18 cellular contexts compared by ENCODE assay signal in the genomic region with DNA sequence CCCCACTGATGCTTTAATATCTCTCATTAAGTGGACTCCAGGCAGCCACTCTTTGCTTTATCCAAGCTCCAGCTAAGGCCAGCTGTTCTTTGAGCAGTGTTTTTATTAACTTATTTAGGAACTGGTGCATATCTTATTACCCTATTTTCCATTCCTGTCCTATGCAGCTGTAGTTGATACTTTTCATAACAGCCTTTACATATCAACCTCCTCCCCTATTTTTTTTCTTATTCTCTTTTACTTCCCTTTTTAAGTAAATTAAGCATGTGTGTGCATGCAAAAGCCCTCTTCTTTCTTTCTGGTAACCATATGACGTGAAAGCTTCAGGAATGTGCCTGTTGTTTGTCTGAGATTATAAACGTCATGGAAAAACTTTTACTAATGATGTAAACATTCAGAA.
A peak's percentile ranks its signal among the peaks of the same experiment; 100 is the strongest.
DNase-seq lines count a peak whose midpoint lies in the region; ATAC-seq, FAIRE-seq and TF ChIP-seq lines count a peak whose summit lies in the region.
"Had no signal": no experiment of that assay in that cellular context is flagged by ENCODE, and none has a peak within 500 bp of the region (broad histone marks: within the 10 kb centered on the region; RNA-seq: fewer than 3 reads in every experiment).

No MANE protein-coding gene starts in this region.

- intact Hi-C loops in ascending aorta (cut with DNase I) = no loop called here

- no peaks in the 10 kb centered on the region for H3K9me3 ChIP-seq in ascending aorta

- H3K4me1 Mint-ChIP-seq in activated T-helper 17 cell treated with anti-CD3 and anti-CD28 coated beads, Interleukin-2, amount 50 U/mL, for 72 hours = no peaks in the 10 kb centered on the region
- H3K4me1 Mint-ChIP-seq: activated CD4-positive, alpha-beta T cell treated with anti-CD3 and anti-CD28 coated beads, Interleukin-2, amount 10 ng/mL, durations not matched to agents 24 days and 14 days had no signal

- H3K27ac ChIP-seq in ascending aorta = no peak overlapping the region
- H3K27ac ChIP-seq: sigmoid colon had no signal

- FAIRE-seq in bronchial epithelial cell (lab: Jason Lieb, UNC) = no peak
- FAIRE-seq: K562 had no signal

- no peaks in the 10 kb centered on the region for H3K36me3 Mint-ChIP-seq in activated T-helper 17 cell treated with anti-CD3 and anti-CD28 coated beads, Interleukin-2, amount 50 U/mL, for 72 hours (ENCODE audit: low read depth)
- H3K36me3 Mint-ChIP-seq: CD14-positive monocyte had no signal

- H3K4me3 Mint-ChIP-seq in activated T-helper 17 cell treated with anti-CD3 and anti-CD28 coated beads, Interleukin-2, amount 50 U/mL, for 72 hours = no peak overlapping the region
- H3K4me3 Mint-ChIP-seq: activated CD4-positive, alpha-beta T cell treated with anti-CD3 and anti-CD28 coated beads, Interleukin-2, amount 10 ng/mL, durations not matched to agents 24 days and 14 days; CD14-positive monocyte; effector memory CD8-positive, alpha-beta T cell had no signal

- DNase-seq in HFF-Myc (ENCODE audit: extremely low read depth, low read depth) = peak; percentile 36
- DNase-seq in NCI-H526 treated with DMSO at 0.1 percent for 48 hours (lab: John Stamatoyannopoulos, UW) = peak; percentile 36
- peak; percentile 73 for DNase-seq in bronchial epithelial cell (ENCODE audit: low read depth)
- peak; percentile 74 for DNase-seq in myocyte (ENCODE audit: low read depth)
- DNase-seq in ascending aorta (ENCODE audit: low spot score in 2 of 2) = no peak
- no peak for DNase-seq in stimulated activated CD4-positive, alpha-beta T cell treated with anti-CD3 and anti-CD28 coated beads, Interleukin-12 subunit alpha, Interleukin-12 subunit beta, amount 100 ng/mL, for 4 hours
- DNase-seq: activated CD4-positive, alpha-beta T cell treated with anti-CD3 and anti-CD28 coated beads, Interleukin-2, amount 10 ng/mL, durations not matched to agents 24 days and 14 days; activated T-cell treated with anti-CD3 and anti-CD28 coated beads, Interleukin-2, amount 50 U/mL, for 48 hours; effector memory CD8-positive, alpha-beta T cell; GF-D8; left ventricle myocardium superior; NCI-H2081 treated with DMSO at 0.1 percent for 48 hours; sigmoid colon had no signal

- TF ChIP-seq CTCF in HFF-Myc (IDR thresholded peaks at IDR 0.05; ENCODE audit: low read depth, low read length, missing control alignments) (no peak), bronchial epithelial cell (IDR thresholded peaks at IDR 0.05; ENCODE audit: insufficient read depth, low read length, severe bottlenecking) (no peak), ascending aorta (IDR thresholded peaks at IDR 0.05) (no peak)

- H3K27me3 Mint-ChIP-seq in activated T-helper 17 cell treated with anti-CD3 and anti-CD28 coated beads, Interleukin-2, amount 50 U/mL, for 72 hours = no peaks in the 10 kb centered on the region
- H3K27me3 Mint-ChIP-seq: activated CD4-positive, alpha-beta T cell treated with anti-CD3 and anti-CD28 coated beads, Interleukin-2, amount 10 ng/mL, durations not matched to agents 24 days and 14 days; effector memory CD8-positive, alpha-beta T cell had no signal

- H3K9me3 Mint-ChIP-seq in activated T-helper 17 cell treated with anti-CD3 and anti-CD28 coated beads, Interleukin-2, amount 50 U/mL, for 72 hours = no peaks in the 10 kb centered on the region
- H3K9me3 Mint-ChIP-seq: activated CD4-positive, alpha-beta T cell treated with anti-CD3 and anti-CD28 coated beads, Interleukin-2, amount 10 ng/mL, durations not matched to agents 24 days and 14 days had no signal

- H3K36me3 ChIP-seq in bronchial epithelial cell (ENCODE audit: control insufficient read depth, insufficient read depth, low read length) = no peaks in the 10 kb centered on the region
- no peaks in the 10 kb centered on the region for H3K36me3 ChIP-seq in ascending aorta
- H3K36me3 ChIP-seq: sigmoid colon had no signal

- no peak overlapping the region for H3K27ac Mint-ChIP-seq in activated T-helper 17 cell treated with anti-CD3 and anti-CD28 coated beads, Interleukin-2, amount 50 U/mL, for 72 hours
- H3K27ac Mint-ChIP-seq: activated CD4-positive, alpha-beta T cell treated with anti-CD3 and anti-CD28 coated beads, Interleukin-2, amount 10 ng/mL, durations not matched to agents 24 days and 14 days; CD14-positive monocyte; effector memory CD8-positive, alpha-beta T cell had no signal

- no peaks in the 10 kb centered on the region for H3K27me3 ChIP-seq in bronchial epithelial cell (ENCODE audit: control insufficient read depth, insufficient read depth, low read length)
- H3K27me3 ChIP-seq in ascending aorta = no peaks in the 10 kb centered on the region
- H3K27me3 ChIP-seq: sigmoid colon had no signal

- H3K4me3 ChIP-seq in HFF-Myc (replicated peaks; ENCODE audit: low read depth, low read length) (no peak overlapping the region), bronchial epithelial cell (ENCODE audit: low read depth, low read length) (no peak overlapping the region), ascending aorta (no peak overlapping the region)
- H3K4me3 ChIP-seq: K562, sigmoid colon had no signal

- no peak for ATAC-seq in activated T-helper 17 cell treated with anti-CD3 and anti-CD28 coated beads, Interleukin-2, amount 50 U/mL, for 72 hours (replicated peaks)
- no peak for ATAC-seq in HG02623 (IDR thresholded peaks at IDR 0.05; ENCODE audit: unreplicated experiment)
- ATAC-seq: effector memory CD8-positive, alpha-beta T cell; K562; left ventricle myocardium superior; Panc1 had no signal

- no peaks in the 10 kb centered on the region for H3K4me1 ChIP-seq in ascending aorta

Comparison
In these comparisons a context has a peak if more than half of its experiments do, and no peak if none do; other contexts are left out.
1. DNase-seq: peak in HFF-Myc (single experiment), NCI-H526 treated with DMSO at 0.1 percent for 48 hours (single experiment), bronchial epithelial cell (single experiment) and myocyte (single experiment); none in ascending aorta (0 of 2) and stimulated activated CD4-positive, alpha-beta T cell treated with anti-CD3 and anti-CD28 coated beads, Interleukin-12 subunit alpha, Interleukin-12 subunit beta, amount 100 ng/mL, for 4 hours (single experiment).